In the genomic region with DNA sequence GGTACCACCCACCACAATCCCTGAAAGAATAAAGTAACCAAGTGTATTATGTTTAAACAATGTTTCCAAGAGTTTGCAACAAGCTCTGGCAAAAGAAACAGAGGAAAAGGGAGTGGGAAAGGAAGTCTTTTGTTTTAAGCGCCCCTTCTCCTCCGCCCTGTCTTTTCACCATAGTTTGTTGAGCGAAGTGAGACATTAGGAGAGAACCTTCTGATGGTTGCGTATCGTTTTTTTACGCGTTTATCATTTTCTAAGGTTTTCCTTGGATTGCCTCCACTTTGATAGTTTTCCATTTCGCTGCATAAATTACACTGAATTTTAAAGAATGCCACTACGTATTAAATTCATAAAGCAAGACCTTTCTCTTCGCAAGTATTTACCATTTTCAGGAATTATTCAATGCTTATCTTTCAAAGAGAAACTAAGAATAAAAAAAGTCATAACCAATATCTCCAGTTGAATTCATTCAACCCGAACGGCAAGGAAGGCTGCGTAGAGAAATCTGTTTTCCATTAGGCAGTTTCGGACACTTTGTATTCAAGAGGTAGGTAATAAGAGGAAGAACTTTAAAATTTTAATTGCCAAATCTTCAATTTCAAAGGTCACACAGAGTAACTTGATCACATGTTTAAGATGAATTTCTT, we compare ENCODE assay signal across 9 cellular contexts. TPM values are rescaled to one million over a fixed set of nuclear protein-coding genes. Genes with fewer than 3 reads are reported as not detected.
DNase-seq lines count a peak whose midpoint lies in the region; ATAC-seq and TF ChIP-seq lines count a peak whose summit lies in the region.
"Had no signal": no experiment of that assay in that cellular context is flagged by ENCODE, and none has a peak within 500 bp of the region (broad histone marks: within the 10 kb centered on the region; RNA-seq: fewer than 3 reads in every experiment).

No MANE protein-coding gene starts in this region.

- H3K9me3 ChIP-seq in heart left ventricle: no peaks in the 10 kb centered on the region
- no peaks in the 10 kb centered on the region for H3K9me3 ChIP-seq in mesenchymal stem cell (ENCODE audit: control insufficient read depth, low read length)

- no peak overlapping the region for H2BK5ac ChIP-seq in mesenchymal stem cell (ENCODE audit: low read depth, low read length, poor library complexity, severe bottlenecking)

- H3K4ac ChIP-seq in mesenchymal stem cell (ENCODE audit: low read depth in 1 of 2, low read length in 2 of 2): no peak overlapping the region

- H3K9ac ChIP-seq in mesenchymal stem cell (ENCODE audit: low read length): peak overlapping the region; percentile 51

- no peak overlapping the region for H2BK120ac ChIP-seq in mesenchymal stem cell (ENCODE audit: low read depth, low read length)

- H3K36me3 Mint-ChIP-seq in activated naive CD8-positive, alpha-beta T cell treated with anti-CD3 and anti-CD28 coated beads, Interleukin-2, amount 50 U/mL, for 24 hours (ENCODE audit: low read depth): no peaks in the 10 kb centered on the region
- no peaks in the 10 kb centered on the region for H3K36me3 Mint-ChIP-seq in type B pancreatic cell

- H2BK15ac ChIP-seq in mesenchymal stem cell (ENCODE audit: low read depth, poor library complexity, severe bottlenecking): no peak overlapping the region

- H3K27me3 Mint-ChIP-seq in activated naive CD8-positive, alpha-beta T cell treated with anti-CD3 and anti-CD28 coated beads, Interleukin-2, amount 50 U/mL, for 24 hours: peaks cover 52% of the 10 kb centered on the region
- H3K27me3 Mint-ChIP-seq in type B pancreatic cell: peaks cover 25% of the 10 kb centered on the region

- H3K27ac ChIP-seq in heart left ventricle (peak overlapping the region in 8 of 12 donors; percentile 21 to 79 (median 54)), mesenchymal stem cell (ENCODE audit: low read length, poor library complexity, severe bottlenecking) (peak overlapping the region; percentile 92)

- DNase-seq in heart left ventricle (no peak), Right ventricle myocardium superior (no peak), mesenchymal stem cell (no peak), type B pancreatic cell (ENCODE audit: extremely low spot score, unreplicated experiment) (no peak), iPS-NIHi11 (ENCODE audit: low spot score) (no peak), dermis blood vessel endothelial cell (no peak), LoVo (ENCODE audit: low spot score) (no peak)
- DNase-seq in activated naive CD8-positive, alpha-beta T cell treated with anti-CD3 and anti-CD28 coated beads, Interleukin-2, amount 50 U/mL, for 24 hours: no peak
- DNase-seq: activated CD4-positive, alpha-beta T cell treated with anti-CD3 and anti-CD28 coated beads for 1 hour had no signal

- H3K14ac ChIP-seq in mesenchymal stem cell (ENCODE audit: low read length in 2 of 2): no peak overlapping the region

- H3K4me3 Mint-ChIP-seq in activated naive CD8-positive, alpha-beta T cell treated with anti-CD3 and anti-CD28 coated beads, Interleukin-2, amount 50 U/mL, for 24 hours: peak overlapping the region; percentile 49
- peak overlapping the region; percentile 100 for H3K4me3 Mint-ChIP-seq in type B pancreatic cell

- peak overlapping the region; percentile 20 for H3K4me2 ChIP-seq in mesenchymal stem cell (ENCODE audit: low read length, poor library complexity, severe bottlenecking)

- no peak overlapping the region for H3K27ac Mint-ChIP-seq in activated naive CD8-positive, alpha-beta T cell treated with anti-CD3 and anti-CD28 coated beads, Interleukin-2, amount 50 U/mL, for 24 hours
- H3K27ac Mint-ChIP-seq in type B pancreatic cell: peak overlapping the region; percentile 93

- H3K4me1 Mint-ChIP-seq in activated naive CD8-positive, alpha-beta T cell treated with anti-CD3 and anti-CD28 coated beads, Interleukin-2, amount 50 U/mL, for 24 hours: peaks cover 23% of the 10 kb centered on the region
- peaks cover 9% of the 10 kb centered on the region for H3K4me1 Mint-ChIP-seq in type B pancreatic cell (ENCODE audit: unreplicated experiment)

- H4K91ac ChIP-seq in mesenchymal stem cell (ENCODE audit: low read length): no peak overlapping the region

- WGBS in heart left ventricle, 4 donors: 4 to 6% (median 5%) methylated on average over 14 of the region's 14 CpGs
- 1% methylated on average over 10 of the region's 14 CpGs for WGBS in mesenchymal stem cell

- H3K36me3 ChIP-seq in heart left ventricle: no peaks in the 10 kb centered on the region
- peaks cover 0 to 11% of the 10 kb centered on the region in 2 experiments for H3K36me3 ChIP-seq in mesenchymal stem cell (ENCODE audit: control insufficient read depth in 1 of 2, insufficient read depth in 2 of 2, low read depth in 1 of 2, low read length in 2 of 2)

- no peak overlapping the region for H4K8ac ChIP-seq in mesenchymal stem cell (ENCODE audit: low read length)

- H3K4me3 ChIP-seq in heart left ventricle: peak overlapping the region in 11 of 12 donors; percentile 30 to 73 (median 61)
- H3K4me3 ChIP-seq in mesenchymal stem cell (ENCODE audit: insufficient read depth in 1 of 2, low read depth in 1 of 2, low read length in 2 of 2): peak overlapping the region in 1 of 2 experiments; percentile 85

- TF ChIP-seq CTCF in heart left ventricle (IDR thresholded peaks at IDR 0.05): no peak
- TF ChIP-seq CTCF in type B pancreatic cell (conservative IDR thresholded peaks at IDR 0.05): no peak

- no peak for TF ChIP-seq POLR2A in heart left ventricle (IDR thresholded peaks at IDR 0.05)

- H3K79me1 ChIP-seq in mesenchymal stem cell (replicated peaks; ENCODE audit: low read length, poor library complexity, severe bottlenecking): peaks cover 2% of the 10 kb centered on the region

- H2AFZ ChIP-seq in mesenchymal stem cell (ENCODE audit: low read depth, low read length): no peak overlapping the region

- no peaks in the 10 kb centered on the region for H3K9me3 Mint-ChIP-seq in activated naive CD8-positive, alpha-beta T cell treated with anti-CD3 and anti-CD28 coated beads, Interleukin-2, amount 50 U/mL, for 24 hours
- no peaks in the 10 kb centered on the region for H3K9me3 Mint-ChIP-seq in type B pancreatic cell

- no peak overlapping the region for H2BK12ac ChIP-seq in mesenchymal stem cell (ENCODE audit: low read length in 2 of 2)

- ATAC-seq in heart left ventricle (no peak), Right ventricle myocardium superior (ENCODE audit: poor library complexity) (no peak)
- ATAC-seq in activated naive CD8-positive, alpha-beta T cell treated with anti-CD3 and anti-CD28 coated beads, Interleukin-2, amount 50 U/mL, for 24 hours: no peak

- H2AK5ac ChIP-seq in mesenchymal stem cell (ENCODE audit: low read length, severe bottlenecking): no peak overlapping the region

- intact Hi-C loops in heart left ventricle (cut with DNase I): loop anchor here in 4 of 10 donors (5.0 to 10.0 kb wide), 3 partner anchors 383 to 608 kb away; no protein-coding TSS in a partner anchor
- intact Hi-C loops in Right ventricle myocardium superior (cut with DNase I): no loop called here

- H3K4me1 ChIP-seq in heart left ventricle (peaks cover 0 to 30% (median 11%) of the 10 kb centered on the region in 12 donors), mesenchymal stem cell (ENCODE audit: control insufficient read depth, insufficient read depth, low read depth, low read length) (no peaks in the 10 kb centered on the region)

- H3K23ac ChIP-seq in mesenchymal stem cell (ENCODE audit: low read length in 2 of 2): no peak overlapping the region

- peaks cover 4 to 69% (median 43%) of the 10 kb centered on the region in 9 donors for H3K27me3 ChIP-seq in heart left ventricle
- H3K27me3 ChIP-seq in mesenchymal stem cell (ENCODE audit: control insufficient read depth in 1 of 2, insufficient read depth in 1 of 2, low read length in 2 of 2): peaks cover 0 to 66% of the 10 kb centered on the region in 2 experiments

- no peak overlapping the region for H3K18ac ChIP-seq in mesenchymal stem cell (ENCODE audit: low read depth in 1 of 2, low read length in 2 of 2)

RNA-seq across cellular contexts. Expression of gene EPHA7, which starts 0.9 kb away (rescaled TPM):
- total RNA-seq in heart left ventricle (10 to 100 TPM in 1 of 9 donors, 1 to 10 TPM in 8; 2.1 to 12.1 (median 3.1) TPM), Right ventricle myocardium superior (2.4 TPM), type B pancreatic cell (ENCODE audit: low replicate concordance) (22.7 and 48.9 TPM in 2 replicates), dermis blood vessel endothelial cell (under 0.01 TPM in 2 replicates)
- 1 to 10 TPM; 1.3 to 1.5 TPM for polyA plus RNA-seq in heart left ventricle
- polyA plus RNA-seq in mesenchymal stem cell (2013, experiment 1 of 2): 2.3 TPM
- 2.2 TPM for polyA plus RNA-seq in mesenchymal stem cell (2013, experiment 2 of 2)
